12 cellular contexts compared by ENCODE assay signal in genomic region chr5:31962928-31963327, GRCh38.
A peak's percentile ranks its signal among the peaks of the same experiment; 100 is the strongest.
DNase-seq lines count a peak whose midpoint lies in the region; ATAC-seq and TF ChIP-seq lines count a peak whose summit lies in the region.
"Had no signal": no experiment of that assay in that cellular context is flagged by ENCODE, and none has a peak within 500 bp of the region (broad histone marks: within the 10 kb centered on the region; RNA-seq: fewer than 3 reads in every experiment).

No MANE protein-coding gene starts in this region.

- H3K27ac ChIP-seq in PC-9: no peak overlapping the region
- H3K27ac ChIP-seq: RWPE1 had no signal

- no peak overlapping the region for H3K4me2 ChIP-seq in PC-9

- H3K9me2 ChIP-seq in PC-9 (ENCODE audit: insufficient read depth): no peaks in the 10 kb centered on the region

- H4K20me1 ChIP-seq in PC-9 (ENCODE audit: insufficient read depth): no peaks in the 10 kb centered on the region

- no peak overlapping the region for H3K4me3 ChIP-seq in PC-9
- H3K4me3 ChIP-seq in mucosa of descending colon: no peak overlapping the region

- intact Hi-C loops in PC-9 (cut with micrococcal nuclease; ENCODE audit: unreplicated experiment) (no loop called here), mucosa of descending colon (cut with DNase I, micrococcal nuclease) (no loop called here)

- H3F3A ChIP-seq in PC-9 (ENCODE audit: insufficient read depth, low read depth): no peaks in the 10 kb centered on the region

- H3K9me3 ChIP-seq in PC-9 (ENCODE audit: insufficient read depth, low read depth) (no peaks in the 10 kb centered on the region), mucosa of descending colon (no peaks in the 10 kb centered on the region)

- H3K79me2 ChIP-seq in PC-9 (ENCODE audit: low read depth): no peaks in the 10 kb centered on the region

- no peak overlapping the region for H3K4me3 Mint-ChIP-seq in stimulated activated naive CD8-positive, alpha-beta T cell treated with anti-CD3 and anti-CD28 coated beads, Interleukin-15, amount 100 ng/mL, for 72 hours

- CTCF ChIA-PET in PC-9 (lab: Charles Lee): no interaction called here

- no TSS peak for BruUV-seq in PC-9 (replicated peaks; lab: Mats Ljungman, UMichigan)

- peaks cover 12% of the 10 kb centered on the region for H3K4me1 Mint-ChIP-seq in stimulated activated naive CD8-positive, alpha-beta T cell treated with anti-CD3 and anti-CD28 coated beads, Interleukin-15, amount 100 ng/mL, for 72 hours

- H2AFZ ChIP-seq in PC-9: no peak overlapping the region

- POLR2A ChIA-PET in PC-9 (lab: Charles Lee; ENCODE audit: unreplicated experiment): no interaction called here

- peaks cover 12% of the 10 kb centered on the region for H3K27me3 Mint-ChIP-seq in stimulated activated naive CD8-positive, alpha-beta T cell treated with anti-CD3 and anti-CD28 coated beads, Interleukin-15, amount 100 ng/mL, for 72 hours

- peak; percentile 49 for ATAC-seq in stimulated activated naive CD8-positive, alpha-beta T cell treated with anti-CD3 and anti-CD28 coated beads, Interleukin-15, Interleukin-2, amounts not matched to agents 100 U/mL and 50 U/mL, for 24 hours
- ATAC-seq in stimulated activated naive CD8-positive, alpha-beta T cell treated with anti-CD3 and anti-CD28 coated beads, Interleukin-15, amount 100 ng/mL, for 72 hours: no peak
- ATAC-seq in omental fat pad (ENCODE audit: low FRiP score) (peak; percentile 75), HG03469 (IDR thresholded peaks at IDR 0.05; ENCODE audit: unreplicated experiment) (no peak), GM18498 (IDR thresholded peaks at IDR 0.05; ENCODE audit: unreplicated experiment) (no peak), mucosa of descending colon (no peak)
- ATAC-seq: left lobe of liver had no signal

- peaks cover 94% of the 10 kb centered on the region for H3K27me3 ChIP-seq in PC-9 (ENCODE audit: insufficient read depth, low read depth)

- no peak for DNase-seq in stimulated activated naive CD8-positive, alpha-beta T cell treated with anti-CD3 and anti-CD28 coated beads, Interleukin-15, Interleukin-2, amounts not matched to agents 100 U/mL and 50 U/mL, for 24 hours
- DNase-seq in stimulated activated naive CD8-positive, alpha-beta T cell treated with anti-CD3 and anti-CD28 coated beads, Interleukin-15, amount 100 ng/mL, for 72 hours: no peak
- peak; percentile 24 for DNase-seq in glomerular visceral epithelial cell (ENCODE audit: extremely low spot score)
- DNase-seq in omental fat pad (ENCODE audit: low spot score): no peak
- no peak for DNase-seq in PC-9
- DNase-seq in mucosa of descending colon: no peak
- DNase-seq: activated T-cell treated with anti-CD3 and anti-CD28 coated beads, Interleukin-2, amount 50 U/mL, for 1 hour; DMS79 treated with DMSO at 0.1 percent for 48 hours had no signal

- TF ChIP-seq CTCF in omental fat pad (IDR thresholded peaks at IDR 0.05): no peak
- TF ChIP-seq CTCF in PC-9 (conservative IDR thresholded peaks at IDR 0.05): no peak
- no peak for TF ChIP-seq CTCF in mucosa of descending colon (IDR thresholded peaks at IDR 0.05)

- H3K4me1 ChIP-seq in PC-9 (replicated peaks; ENCODE audit: insufficient read depth): no peaks in the 10 kb centered on the region
- H3K4me1 ChIP-seq in mucosa of descending colon (ENCODE audit: low read depth): no peaks in the 10 kb centered on the region

- H3K36me3 ChIP-seq in PC-9 (ENCODE audit: low read depth) (no peaks in the 10 kb centered on the region), mucosa of descending colon (ENCODE audit: low read depth) (no peaks in the 10 kb centered on the region)

- H3K27ac Mint-ChIP-seq in stimulated activated naive CD8-positive, alpha-beta T cell treated with anti-CD3 and anti-CD28 coated beads, Interleukin-15, amount 100 ng/mL, for 72 hours: peak overlapping the region in 1 of 2 donors; percentile 54

- H3K9me3 Mint-ChIP-seq in stimulated activated naive CD8-positive, alpha-beta T cell treated with anti-CD3 and anti-CD28 coated beads, Interleukin-15, amount 100 ng/mL, for 72 hours: peaks cover 0 to 3% of the 10 kb centered on the region in 2 donors

Comparison
In these comparisons a context has a peak if more than half of its experiments do, and no peak if none do; other contexts are left out.
1. ATAC-seq: peak in stimulated activated naive CD8-positive, alpha-beta T cell treated with anti-CD3 and anti-CD28 coated beads, Interleukin-15, Interleukin-2, amounts not matched to agents 100 U/mL and 50 U/mL, for 24 hours (single experiment) and omental fat pad (single experiment); none in stimulated activated naive CD8-positive, alpha-beta T cell treated with anti-CD3 and anti-CD28 coated beads, Interleukin-15, amount 100 ng/mL, for 72 hours (single experiment), HG03469 (single experiment), GM18498 (single experiment) and mucosa of descending colon (single experiment).